In the genomic region with DNA sequence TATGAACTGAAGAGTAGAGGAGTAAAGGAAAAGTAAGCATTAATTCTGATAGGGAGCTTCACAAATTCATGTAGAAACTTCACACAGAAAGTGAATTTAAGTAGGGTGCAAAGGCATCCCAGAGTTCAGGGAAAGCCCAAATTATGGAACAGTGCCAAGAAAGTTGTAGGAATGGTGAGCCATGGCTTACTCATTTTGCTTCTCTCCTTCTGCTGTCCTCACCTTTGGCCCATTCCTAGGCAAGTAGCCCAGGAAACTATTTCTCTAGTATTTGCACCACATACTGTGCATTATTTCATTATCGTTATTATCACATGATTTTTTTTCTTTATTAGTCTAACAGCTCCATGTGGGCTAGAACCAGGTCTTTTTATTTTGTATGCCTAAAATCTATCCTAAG, we compare ENCODE assay signal across 23 cellular contexts. TPM values are rescaled to one million over a fixed set of nuclear protein-coding genes. Genes with fewer than 3 reads are reported as not detected.
DNase-seq lines count a peak whose midpoint lies in the region; ATAC-seq, FAIRE-seq and TF ChIP-seq lines count a peak whose summit lies in the region.
"Had no signal": no experiment of that assay in that cellular context is flagged by ENCODE, and none has a peak within 500 bp of the region (broad histone marks: within the 10 kb centered on the region; RNA-seq: fewer than 3 reads in every experiment).

No MANE protein-coding gene starts in this region.

- intact Hi-C loops in right lobe of liver (cut with DNase I) = no loop called here
- intact Hi-C loops in HepG2 (cut with micrococcal nuclease; ENCODE audit: unreplicated experiment) = no loop called here

- POLR2A ChIA-PET in HepG2 (lab: Yijun Ruan, JAX) = no interaction called here

- no peak overlapping the region for H3K4me2 ChIP-seq in HepG2 (ENCODE audit: low read depth, low read length)
- H3K4me2 ChIP-seq in astrocyte (ENCODE audit: low read length) = no peak overlapping the region
- no peak overlapping the region for H3K4me2 ChIP-seq in osteoblast (ENCODE audit: insufficient read depth, low read length)

- in situ Hi-C loops in HepG2 (cut with HindIII; ENCODE audit: extremely low pct_ligation_motif_present, low pct_unique_long_range_greater_than_20kb) = no loop called here

- no peak overlapping the region for H2AFZ ChIP-seq in HepG2 (ENCODE audit: low read length)
- no peak overlapping the region for H2AFZ ChIP-seq in astrocyte (ENCODE audit: low read depth, low read length)
- H2AFZ ChIP-seq in osteoblast (ENCODE audit: low read length) = no peak overlapping the region

- H3K27me3 Mint-ChIP-seq in astrocyte (ENCODE audit: low read depth, unreplicated experiment) = no peaks in the 10 kb centered on the region
- H3K27me3 Mint-ChIP-seq: CD4-positive, alpha-beta T cell; IgD-negative memory B cell had no signal

- no peak for FAIRE-seq in HepG2 (lab: Jason Lieb, UNC)
- FAIRE-seq in astrocyte (lab: Jason Lieb, UNC) = peak; percentile 70
- FAIRE-seq: A204.1, GM12878, GM19239, H1 had no signal

- H3K79me2 ChIP-seq in HepG2 (ENCODE audit: insufficient read depth, low read length) (no peaks in the 10 kb centered on the region), astrocyte (ENCODE audit: insufficient read depth, low read length) (no peaks in the 10 kb centered on the region), osteoblast (ENCODE audit: insufficient read depth, low read length) (no peaks in the 10 kb centered on the region)

- peak overlapping the region in 1 of 3 donors; percentile 39 for H3K27ac ChIP-seq in right lobe of liver
- no peak overlapping the region for H3K27ac ChIP-seq in HepG2 (ENCODE audit: extremely low read length, insufficient read depth, low read length)
- no peak overlapping the region for H3K27ac ChIP-seq in astrocyte (ENCODE audit: low read depth, low read length)
- H3K27ac ChIP-seq in osteoblast (ENCODE audit: low read depth, low read length) = no peak overlapping the region
- H3K27ac ChIP-seq: SJCRH30 had no signal

- H3K27me3 ChIP-seq in right lobe of liver (no peaks in the 10 kb centered on the region), HepG2 (ENCODE audit: control insufficient read depth in 1 of 2, insufficient read depth in 2 of 2, low read length in 2 of 2) (no peaks in the 10 kb centered on the region), astrocyte (ENCODE audit: insufficient read depth, low read length) (no peaks in the 10 kb centered on the region), osteoblast (ENCODE audit: insufficient read depth, low read length) (no peaks in the 10 kb centered on the region)
- H3K27me3 ChIP-seq: SJCRH30 had no signal

- no peaks in the 10 kb centered on the region for H3K9me3 Mint-ChIP-seq in astrocyte (ENCODE audit: unreplicated experiment)
- H3K9me3 Mint-ChIP-seq: CD4-positive, alpha-beta T cell had no signal

- H3K9me3 ChIP-seq in right lobe of liver (no peaks in the 10 kb centered on the region), HepG2 (ENCODE audit: low read length) (peaks cover 7% of the 10 kb centered on the region; the same call in 1 of the 2 replicates), astrocyte (ENCODE audit: insufficient read depth, low read depth, low read length) (no peaks in the 10 kb centered on the region), osteoblast (ENCODE audit: low read depth, low read length) (no peaks in the 10 kb centered on the region)
- H3K9me3 ChIP-seq: SJCRH30 had no signal

- no peak for TF ChIP-seq EP300 in HepG2 (IDR thresholded peaks at IDR 0.05; ENCODE audit: low read depth in 2 of 2, low read length in 2 of 2)
- no peak for TF ChIP-seq EP300 in HepG2 (CRISPR knock-in tag; IDR thresholded peaks at IDR 0.05; ENCODE audit: borderline replicate concordance)

- H3K27ac Mint-ChIP-seq in astrocyte (ENCODE audit: unreplicated experiment) = no peak overlapping the region
- H3K27ac Mint-ChIP-seq: CD4-positive, alpha-beta T cell; IgD-negative memory B cell had no signal

- WGBS in right lobe of liver (ENCODE audit: insufficient coverage, low coverage, low lambda C conversion rate, missing lambda C conversion rate) = 64% methylated on average over 1 of the region's 1 CpG
- WGBS in HepG2 (ENCODE audit: low lambda C conversion rate) = 0% methylated on average over 1 of the region's 1 CpG

- H3K36me3 ChIP-seq in right lobe of liver (no peaks in the 10 kb centered on the region), HepG2 (replicated peaks in 1 of 2; ENCODE audit: control insufficient read depth in 1 of 2, insufficient read depth in 2 of 2, low read length in 2 of 2) (no peaks in the 10 kb centered on the region), astrocyte (ENCODE audit: insufficient read depth, low read length) (no peaks in the 10 kb centered on the region), osteoblast (ENCODE audit: insufficient read depth, low read length) (no peaks in the 10 kb centered on the region)
- H3K36me3 ChIP-seq: SJCRH30 had no signal

- no peak overlapping the region for H3K4me3 Mint-ChIP-seq in astrocyte (ENCODE audit: unreplicated experiment)
- H3K4me3 Mint-ChIP-seq: CD4-positive, alpha-beta T cell; IgD-negative memory B cell had no signal

- H3K9ac ChIP-seq in HepG2 (ENCODE audit: insufficient read depth, low read depth, low read length) (no peak overlapping the region), astrocyte (ENCODE audit: low read length) (no peak overlapping the region)

- H3K4me3 ChIP-seq in right lobe of liver (no peak overlapping the region), HepG2 (replicated peaks in 1 of 3; ENCODE audit: insufficient read depth in 1 of 3, low read depth in 2 of 3, low read length in 3 of 3) (no peak overlapping the region), astrocyte (ENCODE audit: insufficient read depth, low read depth, low read length) (no peak overlapping the region), fibroblast of pulmonary artery (replicated peaks; ENCODE audit: low read depth, low read length) (no peak overlapping the region), osteoblast (ENCODE audit: insufficient read depth, low read length) (no peak overlapping the region)
- H3K4me3 ChIP-seq: GM12878, SJCRH30 had no signal

- no peak for TF ChIP-seq CTCF in right lobe of liver (IDR thresholded peaks at IDR 0.05)
- TF ChIP-seq CTCF in HepG2 (CRISPR knock-in tag; IDR thresholded peaks at IDR 0.05) = no peak
- no peak for TF ChIP-seq CTCF in astrocyte (IDR thresholded peaks at IDR 0.05; ENCODE audit: insufficient read depth, low read depth, low read length)
- TF ChIP-seq CTCF in fibroblast of pulmonary artery (IDR thresholded peaks at IDR 0.05; ENCODE audit: low read length, missing control alignments) = no peak
- no peak for TF ChIP-seq CTCF in osteoblast (IDR thresholded peaks at IDR 0.05; ENCODE audit: extremely low read depth, low read depth, low read length)

- no peaks in the 10 kb centered on the region for H3K4me1 Mint-ChIP-seq in astrocyte (ENCODE audit: low read depth, unreplicated experiment)
- H3K4me1 Mint-ChIP-seq: IgD-negative memory B cell had no signal

- no peak for TF ChIP-seq RAD21 in HepG2 (CRISPR knock-in tag; IDR thresholded peaks at IDR 0.05)

- H3K36me3 Mint-ChIP-seq in astrocyte (ENCODE audit: low read depth, unreplicated experiment) = no peaks in the 10 kb centered on the region
- H3K36me3 Mint-ChIP-seq: IgD-negative memory B cell had no signal

- H3K4me1 ChIP-seq in right lobe of liver (peaks cover 0 to 7% (median 0%) of the 10 kb centered on the region in 4 donors), HepG2 (ENCODE audit: insufficient read depth, low read length) (no peaks in the 10 kb centered on the region), astrocyte (ENCODE audit: insufficient read depth, low read length) (no peaks in the 10 kb centered on the region), osteoblast (ENCODE audit: insufficient read depth, low read length) (no peaks in the 10 kb centered on the region)
- H3K4me1 ChIP-seq: SJCRH30 had no signal

- CTCF ChIA-PET in HepG2 (lab: Yijun Ruan, JAX; ENCODE audit: low intra/inter-chr PET ratio, low total read pairs) = no interaction called here

- DNase-seq in right lobe of liver (no peak), HepG2 (ENCODE audit: low spot score) (no peak), astrocyte (ENCODE audit: low read depth) (peak; percentile 6), fibroblast of pulmonary artery (ENCODE audit: low read depth) (peak; percentile 8), NCI-H446 treated with DMSO at 0.1 percent for 48 hours (lab: John Stamatoyannopoulos, UW) (no peak), HK-2 (ENCODE audit: unreplicated experiment) (no peak), osteoblast (ENCODE audit: insufficient read length, low spot score, missing footprints) (no peak)
- DNase-seq: CD4-positive, alpha-beta T cell; DMS53; EL; Karpas-422; NCI-H1105; NCI-H1694; NCI-H2081 treated with DMSO at 0.1 percent for 48 hours; NCI-H510A; NCI-H774; RPMI8226; SJCRH30 had no signal

- BruUV-seq in HepG2 (replicated peaks; lab: Mats Ljungman, UMichigan) = no TSS peak

- peak in 3 of 4 donors; percentile 51 to 65 (median 65) for ATAC-seq in right lobe of liver
- ATAC-seq in HepG2 = no peak
- ATAC-seq: GM12878 had no signal

- TF ChIP-seq POLR2A in right lobe of liver (IDR thresholded peaks at IDR 0.05) (no peak), HepG2 (IDR thresholded peaks at IDR 0.05; ENCODE audit: insufficient read depth in 1 of 2, low read depth in 2 of 2, low read length in 2 of 2) (no peak)

- H4K20me1 ChIP-seq in HepG2 (ENCODE audit: insufficient read depth, low read length) (no peaks in the 10 kb centered on the region), astrocyte (ENCODE audit: insufficient read depth, low read length) (no peaks in the 10 kb centered on the region), osteoblast (ENCODE audit: insufficient read depth, low read length) (no peaks in the 10 kb centered on the region)

RNA-seq across cellular contexts. Expression of a gene that starts 34.9 kb away (rescaled TPM):
- total RNA-seq in right lobe of liver (not detected), HepG2 (2016; rRNA removed; fragmentation: Illumina TruSeq; extraction: Trizol) (not detected in 2 replicates), astrocyte (0.14 and 0.16 TPM in 2 replicates), osteoblast (under 0.01 and 0.29 TPM in 2 replicates)
- total RNA-seq in HepG2 (2016; cell fraction: cytosol; rRNA removed; fragmentation: Illumina TruSeq; extraction: Trizol; ENCODE audit: low read depth) = not detected in 2 replicates
- not detected in 2 replicates for total RNA-seq in HepG2 (2016; cell fraction: insoluble cytoplasmic fraction; rRNA removed; fragmentation: Illumina TruSeq; extraction: Trizol)
- not detected in 2 replicates for total RNA-seq in HepG2 (2016; cell fraction: membrane; rRNA removed; fragmentation: Illumina TruSeq; extraction: Trizol)
- not detected in 2 replicates for total RNA-seq in HepG2 (2016; cell fraction: nucleus; rRNA removed; fragmentation: Illumina TruSeq; extraction: Trizol)
- 0.04 TPM in 1 of 2 replicates, not detected in the other for polyA plus RNA-seq in HepG2 (2011; rRNA removed)
- polyA plus RNA-seq in HepG2 (2011; cell fraction: cytosol; rRNA removed) = not detected in 2 replicates
- not detected in 2 replicates for polyA plus RNA-seq in HepG2 (2011; cell fraction: nucleus; rRNA removed)
- not detected in 2 replicates for polyA plus RNA-seq in HepG2 (2012)
- polyA plus RNA-seq in HepG2 (2016; cell fraction: cytosol; fragmentation: Illumina TruSeq; extraction: Trizol; ENCODE audit: low read depth) = not detected in 2 replicates
- not detected in 2 replicates for polyA plus RNA-seq in HepG2 (2016; cell fraction: insoluble cytoplasmic fraction; fragmentation: Illumina TruSeq; extraction: Trizol; ENCODE audit: low read depth)
- polyA plus RNA-seq in HepG2 (2016; cell fraction: membrane; fragmentation: Illumina TruSeq; extraction: Trizol; ENCODE audit: low read depth) = not detected in 2 replicates
- not detected in 2 replicates for polyA plus RNA-seq in HepG2 (2016; cell fraction: nucleus; fragmentation: Illumina TruSeq; extraction: Trizol; ENCODE audit: insufficient read depth, low read depth)
- polyA minus RNA-seq in HepG2 (2011; rRNA and poly(A)+ RNA removed; ENCODE audit: low replicate concordance) = not detected in 2 replicates
- polyA minus RNA-seq in HepG2 (2011; cell fraction: cytosol; rRNA and poly(A)+ RNA removed) = not detected in 2 replicates
- polyA minus RNA-seq in HepG2 (2011; cell fraction: nucleus; rRNA and poly(A)+ RNA removed) = not detected in 2 replicates
- total RNA-seq: CD4-positive, alpha-beta T cell; GM12878; SJCRH30 had no signal
- polyA plus RNA-seq: GM12878, IgD-negative memory B cell had no signal

Comparison
In these comparisons a context has a peak if more than half of its experiments do, and no peak if none do; other contexts are left out.
1. DNase-seq: peak in astrocyte (single experiment) and fibroblast of pulmonary artery (single experiment); none in right lobe of liver (0 of 3), HepG2 (single experiment), NCI-H446 treated with DMSO at 0.1 percent for 48 hours (single experiment), HK-2 (single experiment) and osteoblast (single experiment).